14 cellular contexts compared by ENCODE assay signal in genomic region chr6:36929607-36930006, GRCh38. TPM values are rescaled to one million over a fixed set of nuclear protein-coding genes. Genes with fewer than 3 reads are reported as not detected.
A peak's percentile ranks its signal among the peaks of the same experiment; 100 is the strongest.
DNase-seq lines count a peak whose midpoint lies in the region; ATAC-seq and TF ChIP-seq lines count a peak whose summit lies in the region.
"Had no signal": no experiment of that assay in that cellular context is flagged by ENCODE, and none has a peak within 500 bp of the region (broad histone marks: within the 10 kb centered on the region; RNA-seq: fewer than 3 reads in every experiment).

No MANE protein-coding gene starts in this region.

- no peaks in the 10 kb centered on the region for H3K9me3 Mint-ChIP-seq in naive thymus-derived CD8-positive, alpha-beta T cell
- H3K9me3 Mint-ChIP-seq: activated CD4-positive, alpha-beta T cell treated with anti-CD3 and anti-CD28 coated beads, Interleukin-2, amount 10 ng/mL, durations not matched to agents 7 days and 5 days; H9 had no signal

- no peak for TF ChIP-seq CTCF in brain microvascular endothelial cell (IDR thresholded peaks at IDR 0.05; ENCODE audit: low read depth, low read length, missing control alignments)

- peaks cover 0 to 13% (median 3%) of the 10 kb centered on the region in 3 donors for H3K36me3 Mint-ChIP-seq in naive thymus-derived CD8-positive, alpha-beta T cell

- no peaks in the 10 kb centered on the region for H3K36me3 ChIP-seq in brain microvascular endothelial cell (replicated peaks)

- no peak for ATAC-seq in naive thymus-derived CD8-positive, alpha-beta T cell
- ATAC-seq in GM19397 (IDR thresholded peaks at IDR 0.05; ENCODE audit: unreplicated experiment), result no peak

- DNase-seq in AG08396 (ENCODE audit: low spot score), result peak; percentile 43
- DNase-seq in HK-2 (ENCODE audit: unreplicated experiment), result peak; percentile 10
- no peak for DNase-seq in brain microvascular endothelial cell
- peak; percentile 6 for DNase-seq in islet precursor cell
- no peak for DNase-seq in naive thymus-derived CD8-positive, alpha-beta T cell
- no peak for DNase-seq in KG1 (lab: John Stamatoyannopoulos, UW)
- DNase-seq in NCI-H774 (lab: John Stamatoyannopoulos, UW), result no peak
- DNase-seq: activated CD4-positive, alpha-beta T cell treated with anti-CD3 and anti-CD28 coated beads, Interleukin-2, amount 10 ng/mL, durations not matched to agents 7 days and 5 days; activated gamma-delta T cell; cortex of kidney; H9; spleen had no signal

- POLR2A ChIA-PET in naive thymus-derived CD8-positive, alpha-beta T cell (lab: Charles Lee), result no interaction called here

- in situ Hi-C loops in brain microvascular endothelial cell (cut with HindIII; ENCODE audit: low pct_ligation_motif_present, low sequenced_read_pairs), result no loop called here

- no peaks in the 10 kb centered on the region for H3K27me3 Mint-ChIP-seq in naive thymus-derived CD8-positive, alpha-beta T cell
- H3K27me3 Mint-ChIP-seq: activated CD4-positive, alpha-beta T cell treated with anti-CD3 and anti-CD28 coated beads, Interleukin-2, amount 10 ng/mL, durations not matched to agents 7 days and 5 days had no signal

- H3K4me1 Mint-ChIP-seq in naive thymus-derived CD8-positive, alpha-beta T cell, result peaks cover 0 to 5% (median 0%) of the 10 kb centered on the region in 4 donors

- no peak overlapping the region for H3K4me3 Mint-ChIP-seq in naive thymus-derived CD8-positive, alpha-beta T cell
- H3K4me3 Mint-ChIP-seq: activated CD4-positive, alpha-beta T cell treated with anti-CD3 and anti-CD28 coated beads, Interleukin-2, amount 10 ng/mL, durations not matched to agents 7 days and 5 days; H9 had no signal

- peak overlapping the region in 2 of 10 donors; percentile 13 to 77 for H3K27ac Mint-ChIP-seq in naive thymus-derived CD8-positive, alpha-beta T cell
- H3K27ac Mint-ChIP-seq: activated CD4-positive, alpha-beta T cell treated with anti-CD3 and anti-CD28 coated beads, Interleukin-2, amount 10 ng/mL, durations not matched to agents 7 days and 5 days had no signal

- no peak overlapping the region for H3K4me3 ChIP-seq in brain microvascular endothelial cell (ENCODE audit: low read depth, low read length)
- H3K4me3 ChIP-seq: spleen had no signal

- no peaks in the 10 kb centered on the region for H3K27me3 ChIP-seq in brain microvascular endothelial cell (replicated peaks)
- H3K27me3 ChIP-seq: spleen had no signal

- peak overlapping the region; percentile 1 for H3K27ac ChIP-seq in brain microvascular endothelial cell
- H3K27ac ChIP-seq: C4-2B, spleen had no signal

RNA-seq across cellular contexts. Expression of gene PI16, which starts 24.9 kb away (rescaled TPM):
- total RNA-seq in naive thymus-derived CD8-positive, alpha-beta T cell, result 1 to 10 TPM in 1 of 2 experiments, under 1 TPM in 1; 0.65 to 1.1 TPM
- polyA plus RNA-seq in naive thymus-derived CD8-positive, alpha-beta T cell, result 1 to 10 TPM; 1.2 to 6.4 (median 3.5) TPM
- total RNA-seq: H9 had no signal

RNA-seq across cellular contexts. Expression of gene C6orf89, which starts 43.9 kb away (rescaled TPM):
- total RNA-seq in naive thymus-derived CD8-positive, alpha-beta T cell, result 10 to 100 TPM; 41.9 to 44.9 TPM
- 10 to 100 TPM; 37.4 to 44.4 (median 40.1) TPM for polyA plus RNA-seq in naive thymus-derived CD8-positive, alpha-beta T cell

RNA-seq across cellular contexts. Expression of gene PPIL1, which starts 55.0 kb away (rescaled TPM):
- 10 to 100 TPM; 10.3 to 11.5 TPM for total RNA-seq in naive thymus-derived CD8-positive, alpha-beta T cell
- polyA plus RNA-seq in naive thymus-derived CD8-positive, alpha-beta T cell, result 10 to 100 TPM; 27.1 to 34.2 (median 27.6) TPM

RNA-seq across cellular contexts. Expression of gene MTCH1, which starts 56.4 kb away (rescaled TPM):
- total RNA-seq in naive thymus-derived CD8-positive, alpha-beta T cell, result 100 to 1,000 TPM; 137 to 143 TPM
- polyA plus RNA-seq in naive thymus-derived CD8-positive, alpha-beta T cell, result 10 to 100 TPM; 63.2 to 78.3 (median 74.8) TPM

Comparison
In these comparisons a context has a peak if more than half of its experiments do, and no peak if none do; other contexts are left out.
1. DNase-seq: peak in AG08396 (single experiment), HK-2 (single experiment) and islet precursor cell (single experiment); none in brain microvascular endothelial cell (single experiment), naive thymus-derived CD8-positive, alpha-beta T cell (0 of 10), KG1 (single experiment) and NCI-H774 (single experiment).